ENCODE assay signal across 1 cellular context in the genomic region with DNA sequence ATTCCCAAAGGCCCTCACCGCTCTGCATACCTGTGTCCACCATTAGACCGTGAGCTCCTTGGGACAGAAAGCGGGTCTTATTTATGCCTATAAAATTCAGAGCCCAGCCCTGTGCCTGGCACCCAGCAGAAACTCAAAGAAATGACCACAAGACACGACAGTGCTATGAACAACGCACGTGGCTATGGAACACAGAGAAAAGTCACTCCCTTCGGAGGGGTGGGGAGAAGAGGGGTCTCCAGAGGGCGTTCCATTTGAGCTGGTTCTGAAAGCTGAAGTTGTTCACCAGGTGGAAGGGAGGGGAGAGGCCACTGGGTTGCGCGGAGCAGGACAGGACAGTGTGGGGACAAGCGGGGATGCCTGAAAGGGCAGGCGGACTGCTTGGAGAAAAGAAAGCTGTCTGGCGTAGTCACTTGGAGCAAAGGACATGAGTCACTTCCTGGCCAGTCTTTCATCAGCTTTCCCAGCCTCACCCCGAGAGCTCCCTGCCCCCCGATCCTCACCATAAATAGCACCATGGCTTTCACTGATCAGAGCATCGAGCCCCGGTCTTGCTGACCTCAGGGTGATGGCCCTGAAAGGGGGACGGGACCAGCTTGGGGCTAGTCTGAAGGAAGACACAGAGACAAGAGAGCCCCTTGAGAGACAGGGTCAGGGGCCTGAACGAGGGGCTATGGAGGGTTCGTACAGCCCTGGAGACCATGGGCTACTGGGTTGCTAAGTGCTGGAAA.
TF ChIP-seq lines count a peak whose summit lies in the region.

No MANE protein-coding gene starts in this region.

TF ChIP-seq in K562, 482 proteins besides CTCF, POLR2A, EP300 and RAD21 (continued from another document):
- peak; percentile 46; the same call in 1 of the 2 replicates for TF ChIP-seq BACH1 (tag; IDR thresholded peaks at IDR 0.05)
